In genomic region chr2:216142540-216142939, GRCh38 we compare ENCODE assay signal across 9 cellular contexts. TPM values are rescaled to one million over a fixed set of nuclear protein-coding genes. Genes with fewer than 3 reads are reported as not detected.
DNase-seq lines count a peak whose midpoint lies in the region; ATAC-seq and TF ChIP-seq lines count a peak whose summit lies in the region.
"Had no signal": no experiment of that assay in that cellular context is flagged by ENCODE, and none has a peak within 500 bp of the region (broad histone marks: within the 10 kb centered on the region; RNA-seq: fewer than 3 reads in every experiment).

No MANE protein-coding gene starts in this region.

- no peaks in the 10 kb centered on the region for H3K36me3 Mint-ChIP-seq in activated T-helper 17 cell treated with anti-CD3 and anti-CD28 coated beads, Interleukin-2, amount 50 U/mL, for 72 hours (ENCODE audit: low read depth)
- H3K36me3 Mint-ChIP-seq in Calu3 (ENCODE audit: insufficient read depth, unreplicated experiment): peaks cover 47% of the 10 kb centered on the region

- H3K9me3 Mint-ChIP-seq in activated T-helper 17 cell treated with anti-CD3 and anti-CD28 coated beads, Interleukin-2, amount 50 U/mL, for 72 hours: no peaks in the 10 kb centered on the region
- H3K9me3 Mint-ChIP-seq in Calu3 (ENCODE audit: low read depth, unreplicated experiment): no peaks in the 10 kb centered on the region

- intact Hi-C loops in Calu3 (cut with micrococcal nuclease; ENCODE audit: unreplicated experiment): no loop called here

- peak overlapping the region; percentile 37 for H3K27ac Mint-ChIP-seq in activated T-helper 17 cell treated with anti-CD3 and anti-CD28 coated beads, Interleukin-2, amount 50 U/mL, for 72 hours
- no peak overlapping the region for H3K27ac Mint-ChIP-seq in Calu3 (ENCODE audit: unreplicated experiment)

- no peak overlapping the region for H3K27ac ChIP-seq in substantia nigra (ENCODE audit: low read depth, low read length, poor library complexity, severe bottlenecking)

- CTCF ChIA-PET in Calu3 (lab: Charles Lee): no interaction called here

- DNase-seq in AG08396 (ENCODE audit: low spot score): peak; percentile 37
- no peak for DNase-seq in retina
- DNase-seq in Calu3: no peak
- DNase-seq in NCI-H2196 (lab: John Stamatoyannopoulos, UW; ENCODE audit: unreplicated experiment): no peak
- DNase-seq in substantia nigra (lab: John Stamatoyannopoulos, UW): no peak
- DNase-seq: activated CD4-positive, CD25-positive, alpha-beta regulatory T cell had no signal

- no TSS peak for BruUV-seq in Calu3 (replicated peaks; lab: Mats Ljungman, UMichigan)

- no peak overlapping the region for H3K4me3 Mint-ChIP-seq in activated T-helper 17 cell treated with anti-CD3 and anti-CD28 coated beads, Interleukin-2, amount 50 U/mL, for 72 hours
- H3K4me3 Mint-ChIP-seq in Calu3 (ENCODE audit: low read depth, unreplicated experiment): no peak overlapping the region

- no peaks in the 10 kb centered on the region for H3K4me1 Mint-ChIP-seq in activated T-helper 17 cell treated with anti-CD3 and anti-CD28 coated beads, Interleukin-2, amount 50 U/mL, for 72 hours
- H3K4me1 Mint-ChIP-seq in Calu3 (ENCODE audit: low read depth, unreplicated experiment): no peaks in the 10 kb centered on the region

- H3K27me3 Mint-ChIP-seq in activated T-helper 17 cell treated with anti-CD3 and anti-CD28 coated beads, Interleukin-2, amount 50 U/mL, for 72 hours: no peaks in the 10 kb centered on the region
- no peaks in the 10 kb centered on the region for H3K27me3 Mint-ChIP-seq in Calu3 (ENCODE audit: unreplicated experiment)

- ATAC-seq in GM18909 (IDR thresholded peaks at IDR 0.05; ENCODE audit: poor library complexity, unreplicated experiment): peak; percentile 98
- ATAC-seq in HG02981 (IDR thresholded peaks at IDR 0.05; ENCODE audit: unreplicated experiment): peak; percentile 98
- ATAC-seq in activated T-helper 17 cell treated with anti-CD3 and anti-CD28 coated beads, Interleukin-2, amount 50 U/mL, for 72 hours (replicated peaks): peak; percentile 95

- no peak for TF ChIP-seq CTCF in Calu3 (IDR thresholded peaks at IDR 0.05; ENCODE audit: unreplicated experiment)

RNA-seq across cellular contexts. Expression of gene XRCC5, which starts 33.4 kb away (rescaled TPM):
- 100 to 1,000 TPM; 391 to 617 TPM for total RNA-seq in activated T-helper 17 cell treated with anti-CD3 and anti-CD28 coated beads, Interleukin-2, amount 50 U/mL, for 72 hours
- 266 and 313 TPM in 2 replicates for total RNA-seq in Calu3 (2022)
